Comparison of ENCODE assay signal across 42 cellular contexts in the genomic region with DNA sequence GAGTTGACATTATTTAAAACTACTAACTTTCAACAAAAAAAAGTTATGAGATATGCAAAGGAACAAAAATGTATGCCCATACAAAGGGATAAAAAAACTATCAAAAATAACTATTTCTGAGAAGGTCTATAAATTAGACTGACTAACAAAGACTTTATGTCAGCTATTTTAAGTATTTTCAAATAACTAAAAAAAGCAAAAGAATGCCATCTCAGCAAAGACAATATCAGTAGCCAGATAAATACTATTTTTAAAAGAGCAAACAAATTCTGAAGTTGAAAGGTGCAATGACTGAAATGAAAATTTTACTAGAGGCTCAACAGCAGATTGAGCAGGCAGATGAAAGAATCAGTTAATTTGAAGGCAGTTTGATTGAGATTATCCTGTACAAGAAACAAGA. TPM values are rescaled to one million over a fixed set of nuclear protein-coding genes. Genes with fewer than 3 reads are reported as not detected.
"Had no signal": no experiment of that assay in that cellular context is flagged by ENCODE, and none has a peak within 500 bp of the region (broad histone marks: within the 10 kb centered on the region; RNA-seq: fewer than 3 reads in every experiment).

No MANE protein-coding gene starts in this region.

- H3K4me3 Mint-ChIP-seq: activated naive CD4-positive, alpha-beta T cell treated with anti-CD3 and anti-CD28 coated beads for 36 hours; activated naive CD4-positive, alpha-beta T cell treated with anti-CD3 and anti-CD28 coated beads, Interleukin-2, amount 10 ng/mL, durations not matched to agents 7 days and 5 days; activated naive CD4-positive, alpha-beta T cell treated with anti-CD3 and anti-CD28 coated beads, Interleukin-2, amount 50 U/mL, for 24 hours; activated naive CD8-positive, alpha-beta T cell; activated naive CD8-positive, alpha-beta T cell treated with anti-CD3 and anti-CD28 coated beads for 36 hours; activated naive CD8-positive, alpha-beta T cell treated with anti-CD3 and anti-CD28 coated beads, Interleukin-2, amount 10 ng/mL, durations not matched to agents 7 days and 5 days; activated naive CD8-positive, alpha-beta T cell treated with anti-CD3 and anti-CD28 coated beads, Interleukin-2, amount 50 U/mL, for 24 hours; activated T-cell treated with anti-CD3 and anti-CD28 coated beads, Interleukin-2, amount 50 U/mL, for 24 hours; activated T-cell treated with anti-CD3 and anti-CD28 coated beads, Interleukin-2, amount 50 U/mL, for 4 hours; activated T-cell treated with anti-CD3 and anti-CD28 coated beads, Interleukin-2, amount 50 U/mL, for 72 hours; activated T-helper 1 cell treated with anti-CD3 and anti-CD28 coated beads, Interleukin-12 subunit alpha, Interleukin-12 subunit beta, Interleukin-2, Interleukin-4 antibody, amounts not matched to agents 30 ng/mL and 10 ng/mL and 1 ng/mL, durations not matched to agents 14 hours and 24 hours and 36 hours; activated T-helper 17 cell treated with anti-CD3 and anti-CD28 coated beads, Interleukin-2, amount 50 U/mL, for 72 hours; brain; central memory CD8-positive, alpha-beta T cell had no signal

- ATAC-seq: activated naive CD4-positive, alpha-beta T cell treated with anti-CD3 and anti-CD28 coated beads, Interleukin-2, amount 50 U/mL, for 72 hours; activated naive CD8-positive, alpha-beta T cell treated with anti-CD3 and anti-CD28 coated beads, Interleukin-2, amount 50 U/mL, for 24 hours; activated T-cell treated with anti-CD3 and anti-CD28 coated beads, Interleukin-2, amount 50 U/mL, for 4 hours; activated T-cell treated with anti-CD3 and anti-CD28 coated beads, Interleukin-2, amount 50 U/mL, for 72 hours; activated T-helper 17 cell treated with anti-CD3 and anti-CD28 coated beads, Interleukin-2, amount 50 U/mL, for 72 hours; body of pancreas had no signal

- DNase-seq: activated effector memory CD4-positive, alpha-beta T cell treated with anti-CD3 and anti-CD28 coated beads, Interleukin-2, amount 50 U/mL, for 16 hours; activated effector memory CD4-positive, alpha-beta T cell treated with Interleukin-2 at 50 U/mL for 16 hours; activated gamma-delta T cell; activated gamma-delta T cell treated with Interleukin-2 at 50 U/mL for 16 hours; activated naive CD4-positive, alpha-beta T cell; activated naive CD4-positive, alpha-beta T cell treated with anti-CD3 and anti-CD28 coated beads for 36 hours; activated naive CD4-positive, alpha-beta T cell treated with anti-CD3 and anti-CD28 coated beads, Interleukin-2, amount 10 ng/mL, durations not matched to agents 7 days and 5 days; activated naive CD4-positive, alpha-beta T cell treated with anti-CD3 and anti-CD28 coated beads, Interleukin-2, amount 50 U/mL, for 16 hours; activated naive CD4-positive, alpha-beta T cell treated with Interleukin-2 at 50 U/mL for 16 hours; activated naive CD8-positive, alpha-beta T cell treated with anti-CD3 and anti-CD28 coated beads for 36 hours; activated naive CD8-positive, alpha-beta T cell treated with anti-CD3 and anti-CD28 coated beads, Interleukin-2, amount 10 ng/mL, durations not matched to agents 7 days and 5 days; activated naive CD8-positive, alpha-beta T cell treated with anti-CD3 and anti-CD28 coated beads, Interleukin-2, amount 50 U/mL, for 24 hours; activated T-cell treated with anti-CD3 and anti-CD28 coated beads, Interleukin-2, amount 50 U/mL, for 1 hour; activated T-cell treated with anti-CD3 and anti-CD28 coated beads, Interleukin-2, amount 50 U/mL, for 24 hours; activated T-cell treated with anti-CD3 and anti-CD28 coated beads, Interleukin-2, amount 50 U/mL, for 4 hours; activated T-cell treated with anti-CD3 and anti-CD28 coated beads, Interleukin-2, amount 50 U/mL, for 48 hours; activated T-cell treated with anti-CD3 and anti-CD28 coated beads, Interleukin-2, amount 50 U/mL, for 72 hours; adrenal gland; amniotic stem cell; amygdala; anterior cingulate cortex; aorta; body of pancreas; brain microvascular endothelial cell; caudate nucleus; central memory CD4-positive, alpha-beta T cell; cerebellar nuclear complex had no signal

- H3K4me1 Mint-ChIP-seq: activated naive CD4-positive, alpha-beta T cell treated with anti-CD3 and anti-CD28 coated beads, Interleukin-2, amount 10 ng/mL, durations not matched to agents 7 days and 5 days; activated naive CD4-positive, alpha-beta T cell treated with anti-CD3 and anti-CD28 coated beads, Interleukin-2, amount 50 U/mL, for 24 hours; activated naive CD8-positive, alpha-beta T cell treated with anti-CD3 and anti-CD28 coated beads for 36 hours; activated naive CD8-positive, alpha-beta T cell treated with anti-CD3 and anti-CD28 coated beads, Interleukin-2, amount 10 ng/mL, durations not matched to agents 7 days and 5 days; activated naive CD8-positive, alpha-beta T cell treated with anti-CD3 and anti-CD28 coated beads, Interleukin-2, amount 50 U/mL, for 24 hours; activated T-helper 17 cell treated with anti-CD3 and anti-CD28 coated beads, Interleukin-2, amount 50 U/mL, for 72 hours; brain; central memory CD8-positive, alpha-beta T cell had no signal

- H3K27me3 Mint-ChIP-seq: activated naive CD4-positive, alpha-beta T cell treated with anti-CD3 and anti-CD28 coated beads, Interleukin-2, amount 10 ng/mL, durations not matched to agents 7 days and 5 days; activated naive CD4-positive, alpha-beta T cell treated with anti-CD3 and anti-CD28 coated beads, Interleukin-2, amount 50 U/mL, for 24 hours; activated naive CD8-positive, alpha-beta T cell treated with anti-CD3 and anti-CD28 coated beads, Interleukin-2, amount 10 ng/mL, durations not matched to agents 7 days and 5 days; activated naive CD8-positive, alpha-beta T cell treated with anti-CD3 and anti-CD28 coated beads, Interleukin-2, amount 50 U/mL, for 24 hours; activated T-cell treated with anti-CD3 and anti-CD28 coated beads, Interleukin-2, amount 50 U/mL, for 24 hours; brain; central memory CD8-positive, alpha-beta T cell had no signal

- H3K27ac Mint-ChIP-seq: activated naive CD4-positive, alpha-beta T cell treated with anti-CD3 and anti-CD28 coated beads for 36 hours; activated naive CD4-positive, alpha-beta T cell treated with anti-CD3 and anti-CD28 coated beads, Interleukin-2, amount 10 ng/mL, durations not matched to agents 7 days and 5 days; activated naive CD4-positive, alpha-beta T cell treated with anti-CD3 and anti-CD28 coated beads, Interleukin-2, amount 50 U/mL, for 24 hours; activated naive CD4-positive, alpha-beta T cell treated with anti-CD3 and anti-CD28 coated beads, Interleukin-2, amount 50 U/mL, for 72 hours; activated naive CD8-positive, alpha-beta T cell; activated naive CD8-positive, alpha-beta T cell treated with anti-CD3 and anti-CD28 coated beads for 36 hours; activated naive CD8-positive, alpha-beta T cell treated with anti-CD3 and anti-CD28 coated beads, Interleukin-2, amount 10 ng/mL, durations not matched to agents 7 days and 5 days; activated naive CD8-positive, alpha-beta T cell treated with anti-CD3 and anti-CD28 coated beads, Interleukin-2, amount 50 U/mL, for 24 hours; activated T-cell treated with anti-CD3 and anti-CD28 coated beads, Interleukin-2, amount 50 U/mL, for 24 hours; activated T-cell treated with anti-CD3 and anti-CD28 coated beads, Interleukin-2, amount 50 U/mL, for 72 hours; activated T-helper 1 cell treated with anti-CD3 and anti-CD28 coated beads, Interleukin-12 subunit alpha, Interleukin-12 subunit beta, Interleukin-2, Interleukin-4 antibody, amounts not matched to agents 30 ng/mL and 10 ng/mL and 1 ng/mL, durations not matched to agents 14 hours and 24 hours and 36 hours; activated T-helper 17 cell treated with anti-CD3 and anti-CD28 coated beads, Interleukin-2, amount 50 U/mL, for 72 hours; activated T-helper 2 cell treated with anti-CD3 and anti-CD28 coated beads, Interferon-gamma antibody, Interleukin-2, Interleukin-4, amounts not matched to agents 10 μg/mL and 5 μg/mL and 100 μg/mL, durations not matched to agents 14 hours and 24 hours and 36 hours; brain had no signal

- H3K27ac ChIP-seq: adrenal gland, ascending aorta, body of pancreas, brain microvascular endothelial cell, breast epithelium, cardiac muscle cell had no signal

- FAIRE-seq: bronchial epithelial cell had no signal

- H3K4me1 ChIP-seq: adrenal gland, ascending aorta, body of pancreas, breast epithelium had no signal

- H3K36me3 ChIP-seq: adrenal gland, ascending aorta, brain microvascular endothelial cell, breast epithelium, cardiac muscle cell had no signal

- H3K36me3 Mint-ChIP-seq: activated naive CD4-positive, alpha-beta T cell treated with anti-CD3 and anti-CD28 coated beads, Interleukin-2, amount 10 ng/mL, durations not matched to agents 7 days and 5 days; activated naive CD4-positive, alpha-beta T cell treated with anti-CD3 and anti-CD28 coated beads, Interleukin-2, amount 50 U/mL, for 24 hours; activated naive CD4-positive, alpha-beta T cell treated with anti-CD3 and anti-CD28 coated beads, Interleukin-2, amount 50 U/mL, for 72 hours; activated naive CD8-positive, alpha-beta T cell; activated naive CD8-positive, alpha-beta T cell treated with anti-CD3 and anti-CD28 coated beads for 36 hours; activated naive CD8-positive, alpha-beta T cell treated with anti-CD3 and anti-CD28 coated beads, Interleukin-2, amount 10 ng/mL, durations not matched to agents 7 days and 5 days; brain had no signal

- H3K4me3 ChIP-seq: adrenal gland, ascending aorta, body of pancreas, breast epithelium, cardiac muscle cell had no signal

- H3K9me3 Mint-ChIP-seq: activated naive CD4-positive, alpha-beta T cell treated with anti-CD3 and anti-CD28 coated beads for 36 hours; activated naive CD4-positive, alpha-beta T cell treated with anti-CD3 and anti-CD28 coated beads, Interleukin-2, amount 10 ng/mL, durations not matched to agents 7 days and 5 days; activated naive CD8-positive, alpha-beta T cell treated with anti-CD3 and anti-CD28 coated beads, Interleukin-2, amount 10 ng/mL, durations not matched to agents 7 days and 5 days had no signal

- H3K9me3 ChIP-seq: body of pancreas had no signal

- H3K27me3 ChIP-seq: adrenal gland, ascending aorta, body of pancreas, brain microvascular endothelial cell, breast epithelium, cardiac muscle cell had no signal

RNA-seq across cellular contexts. Expression of gene STRIT1, which starts 3.6 kb away (rescaled TPM):
- total RNA-seq: activated naive CD4-positive, alpha-beta T cell treated with anti-CD3 and anti-CD28 coated beads for 36 hours; activated naive CD4-positive, alpha-beta T cell treated with anti-CD3 and anti-CD28 coated beads, Interleukin-2, amount 50 U/mL, for 72 hours; activated naive CD8-positive, alpha-beta T cell treated with anti-CD3 and anti-CD28 coated beads for 36 hours; activated naive CD8-positive, alpha-beta T cell treated with anti-CD3 and anti-CD28 coated beads, Interleukin-2, amount 10 ng/mL, durations not matched to agents 7 days and 5 days; activated T-cell treated with anti-CD3 and anti-CD28 coated beads, Interleukin-2, amount 50 U/mL, for 4 hours; activated T-cell treated with anti-CD3 and anti-CD28 coated beads, Interleukin-2, amount 50 U/mL, for 72 hours; activated T-helper 1 cell treated with anti-CD3 and anti-CD28 coated beads, Interleukin-12 subunit alpha, Interleukin-12 subunit beta, Interleukin-2, Interleukin-4 antibody, amounts not matched to agents 30 ng/mL and 10 ng/mL and 1 ng/mL, durations not matched to agents 14 hours and 24 hours and 36 hours; activated T-helper 17 cell treated with anti-CD3 and anti-CD28 coated beads, Interleukin-2, amount 50 U/mL, for 72 hours; activated T-helper 2 cell treated with anti-CD3 and anti-CD28 coated beads, Interferon-gamma antibody, Interleukin-2, Interleukin-4, amounts not matched to agents 10 μg/mL and 5 μg/mL and 100 μg/mL, durations not matched to agents 14 hours and 24 hours and 36 hours; aorta; ascending aorta; astrocyte; body of pancreas; bronchial epithelial cell; cardiac muscle cell; cerebellum; chondrocyte had no signal
- polyA plus RNA-seq: cardiac muscle cell had no signal
